ENCODE assay signal across 8 cellular contexts in the genomic region with DNA sequence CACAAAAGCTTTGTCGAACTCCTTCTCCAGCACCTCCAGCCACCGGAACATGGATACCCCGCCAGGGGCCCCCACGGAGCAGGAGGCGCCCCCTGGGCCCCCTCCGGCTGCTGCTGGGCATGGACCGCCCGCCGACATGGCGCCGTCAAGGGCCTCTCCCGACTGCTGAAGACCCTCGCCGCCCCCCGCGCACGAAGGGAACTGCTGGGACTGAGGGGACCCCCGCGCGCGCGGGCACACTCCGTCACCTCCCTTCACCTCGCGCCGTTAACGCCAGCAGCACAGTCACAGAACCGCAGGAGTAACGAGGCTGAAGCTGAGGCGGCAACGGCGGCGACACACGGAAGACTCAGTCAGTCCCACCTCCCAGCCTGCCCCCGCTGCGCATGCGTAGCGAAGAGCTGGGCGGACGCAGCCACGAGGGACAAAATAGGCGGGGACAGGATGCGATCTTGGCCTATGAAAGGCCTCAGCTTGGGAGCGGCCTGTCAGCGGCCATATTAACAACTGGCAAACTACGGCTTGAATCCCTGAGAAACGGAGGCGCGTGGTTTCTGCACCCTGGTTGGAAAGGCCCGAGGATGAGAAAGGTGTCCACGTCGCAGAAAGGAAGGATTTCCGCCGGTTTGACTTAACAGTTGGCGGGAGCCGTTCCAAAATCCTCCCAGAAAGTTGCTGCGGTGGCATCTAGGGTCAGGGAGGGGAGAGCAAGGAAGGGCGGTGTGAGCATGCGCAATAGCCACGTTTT. TPM values are rescaled to one million over a fixed set of nuclear protein-coding genes. Genes with fewer than 3 reads are reported as not detected.
DNase-seq lines count a peak whose midpoint lies in the region; ATAC-seq, FAIRE-seq and TF ChIP-seq lines count a peak whose summit lies in the region.

A gene (minus strand): TSS at position 361 of the 748 bp plus-strand sequence. CDS start 223 bp downstream, at position 138.

- no peak for FAIRE-seq in bronchial epithelial cell (lab: Jason Lieb, UNC)
- no peak for FAIRE-seq in small intestine (lab: Jason Lieb, UNC)

- peak; percentile 80 for ATAC-seq in GM18870 (IDR thresholded peaks at IDR 0.05; ENCODE audit: unreplicated experiment)
- ATAC-seq in HG03135 (IDR thresholded peaks at IDR 0.05; ENCODE audit: unreplicated experiment) = peak; percentile 94

- peaks cover 25% of the 10 kb centered on the region for H3K36me3 ChIP-seq in WERI-Rb-1
- no peaks in the 10 kb centered on the region for H3K36me3 ChIP-seq in bronchial epithelial cell (ENCODE audit: control insufficient read depth, insufficient read depth, low read length)
- H3K36me3 ChIP-seq in small intestine (ENCODE audit: control insufficient read depth in 2 of 2, insufficient read depth in 2 of 2, low read length in 2 of 2) = peaks cover 0 to 1% of the 10 kb centered on the region in 2 donors

- 0 to 1% (median 0%) methylated on average over 54 to 60 of the region's 60 CpGs for WGBS in small intestine, 3 donors

- H3K4me1 ChIP-seq in small intestine (ENCODE audit: control insufficient read depth in 2 of 2, insufficient read depth in 1 of 2, low read depth in 1 of 2, low read length in 1 of 2) = peaks cover 2 to 8% of the 10 kb centered on the region in 2 donors

- H3K27ac ChIP-seq in WERI-Rb-1 (peak within 1 kb of the TSS; percentile 94), small intestine (ENCODE audit: low read depth in 1 of 2, low read length in 1 of 2) (peak within 1 kb of the TSS; percentile 88 to 97)

- peak; percentile 42 for TF ChIP-seq CTCF in AG04449 (IDR thresholded peaks at IDR 0.05; ENCODE audit: insufficient read depth, low read length, missing control alignments)
- TF ChIP-seq CTCF in WERI-Rb-1 (IDR thresholded peaks at IDR 0.05; ENCODE audit: low read depth, low read length) = peak; percentile 51
- TF ChIP-seq CTCF in bronchial epithelial cell (IDR thresholded peaks at IDR 0.05; ENCODE audit: insufficient read depth, low read length, severe bottlenecking) = peak; percentile 21

- CTCF ChIA-PET in AG04449 (lab: Yijun Ruan, JAX) = interaction anchor here (0.9 to 11.3 kb wide), 12 partner anchors 11 to 258 kb away, joined by 3 to 205 read pairs (median 6); no protein-coding TSS in a partner anchor

- POLR2A ChIA-PET in AG04449 (lab: Yijun Ruan, JAX) = interaction anchor here (0.6 to 1.5 kb wide), 7 partner anchors 24 to 158 kb away, joined by 3 to 13 read pairs (median 5); a partner anchor contains a TSS

- H3K4me3 ChIP-seq in AG04449 (ENCODE audit: low read depth, low read length) (peak within 1 kb of the TSS; percentile 91), WERI-Rb-1 (ENCODE audit: low read depth, low read length) (peak within 1 kb of the TSS; percentile 51), bronchial epithelial cell (ENCODE audit: low read depth, low read length) (peak within 1 kb of the TSS; percentile 63), small intestine (ENCODE audit: low read depth in 1 of 2, low read length in 2 of 2) (peak within 1 kb of the TSS; percentile 72 to 79)

- H3K27me3 ChIP-seq in WERI-Rb-1 (ENCODE audit: insufficient read depth, low read depth, severe bottlenecking) (no peaks in the 10 kb centered on the region), bronchial epithelial cell (ENCODE audit: control insufficient read depth, insufficient read depth, low read length) (no peaks in the 10 kb centered on the region), small intestine (ENCODE audit: control insufficient read depth in 2 of 2, insufficient read depth in 2 of 2, low read length in 2 of 2) (no peaks in the 10 kb centered on the region)

- H3K9me3 ChIP-seq in WERI-Rb-1 (ENCODE audit: severe bottlenecking) (no peaks in the 10 kb centered on the region), small intestine (ENCODE audit: control insufficient read depth, low read depth) (no peaks in the 10 kb centered on the region)

- DNase-seq in AG04449 (ENCODE audit: low read depth, low spot score) = peak; percentile 88
- DNase-seq in NCI-H2196 treated with DMSO at 0.1 percent for 48 hours (lab: John Stamatoyannopoulos, UW; ENCODE audit: unreplicated experiment) = peak; percentile 95
- peak; percentile 96 for DNase-seq in WERI-Rb-1
- DNase-seq in bronchial epithelial cell (ENCODE audit: low read depth) = peak; percentile 95
- DNase-seq in iPS-NIHi11 (ENCODE audit: low spot score) = peak; percentile 98
- peak; percentile 99 for DNase-seq in small intestine

RNA-seq across cellular contexts. Expression of the gene that starts here (rescaled TPM):
- 41.1 and 49.0 TPM in 2 replicates for total RNA-seq in bronchial epithelial cell
- 10 to 100 TPM in 2 of 3 donors, 1 to 10 TPM in 1; 7.6 to 12.1 (median 11.4) TPM for polyA plus RNA-seq in small intestine

Comparison
In these comparisons a context has a peak if more than half of its experiments do, and no peak if none do; other contexts are left out.
1. Peak in every context shown above with its lines: DNase-seq, ATAC-seq, H3K4me3 ChIP-seq and H3K27ac ChIP-seq.